7 cellular contexts compared by ENCODE assay signal in the genomic region with DNA sequence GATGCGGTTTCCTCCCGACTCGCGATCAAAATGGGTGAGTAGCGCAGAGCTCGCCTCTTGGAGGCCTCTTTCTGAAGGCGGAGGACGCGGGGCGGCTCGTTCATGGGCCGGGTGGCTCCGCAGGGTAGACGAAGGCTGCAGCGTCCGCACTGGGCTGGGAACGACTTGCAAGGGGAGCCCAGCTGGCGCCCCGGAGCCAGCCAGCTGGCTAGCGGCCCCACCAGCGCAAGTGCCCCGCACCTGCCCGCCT. TPM values are rescaled to one million over a fixed set of nuclear protein-coding genes. Genes with fewer than 3 reads are reported as not detected.
DNase-seq lines count a peak whose midpoint lies in the region; ATAC-seq and TF ChIP-seq lines count a peak whose summit lies in the region.

No MANE protein-coding gene starts in this region.

- H3K36me3 ChIP-seq in muscle layer of colon (ENCODE audit: insufficient read depth, low read length) = peaks cover 6% of the 10 kb centered on the region

- no peaks in the 10 kb centered on the region for H3K27me3 Mint-ChIP-seq in MCF 10A (ENCODE audit: insufficient read depth, unreplicated experiment)

- H3K4me1 Mint-ChIP-seq in MCF 10A (ENCODE audit: insufficient read depth, unreplicated experiment) = peaks cover 30% of the 10 kb centered on the region

- no peaks in the 10 kb centered on the region for H3K9me3 ChIP-seq in muscle layer of colon (ENCODE audit: low read length)

- intact Hi-C loops in MCF 10A (cut with micrococcal nuclease) = loop anchor here (2.0 to 5.0 kb wide), 2 partner anchors 47 to 297 kb away; partner anchors contain the start of gene MTERF4

- no peaks in the 10 kb centered on the region for H3K27me3 ChIP-seq in muscle layer of colon (ENCODE audit: control insufficient read depth in 1 of 2, insufficient read depth in 2 of 2, low read length in 2 of 2)

- peak overlapping the region; percentile 94 to 96 for H3K4me3 ChIP-seq in muscle layer of colon (ENCODE audit: low read depth in 1 of 2, low read length in 2 of 2)

- TF ChIP-seq CTCF in MCF 10A (IDR thresholded peaks at IDR 0.05; ENCODE audit: unreplicated experiment) = no peak
- no peak for TF ChIP-seq CTCF in GM13977 (IDR thresholded peaks at IDR 0.05; ENCODE audit: extremely low read depth, insufficient read depth, missing control alignments)

- ATAC-seq in GM19463 (IDR thresholded peaks at IDR 0.05; ENCODE audit: unreplicated experiment) = peak; percentile 4
- peak; percentile 18 for ATAC-seq in HG03378 (IDR thresholded peaks at IDR 0.05; ENCODE audit: unreplicated experiment)

- H3K36me3 Mint-ChIP-seq in MCF 10A (ENCODE audit: insufficient read depth, unreplicated experiment) = peaks cover 16% of the 10 kb centered on the region

- DNase-seq in MCF 10A (ENCODE audit: unreplicated experiment) (no peak), GM03348 (ENCODE audit: low spot score) (no peak), NCI-H2227 treated with DMSO at 0.1 percent for 48 hours (lab: John Stamatoyannopoulos, UW) (no peak), GM13977 (ENCODE audit: low spot score) (no peak)

- in situ Hi-C loops in GM13977 (cut with MboI; ENCODE audit: low pct_unique_long_range_greater_than_20kb, low sequenced_read_pairs, unreplicated experiment) = no loop called here

- H3K4me3 Mint-ChIP-seq in MCF 10A (ENCODE audit: unreplicated experiment) = peak overlapping the region; percentile 95

- H3K4me1 ChIP-seq in muscle layer of colon (ENCODE audit: insufficient read depth, low read length) = peaks cover 25% of the 10 kb centered on the region

- POLR2A ChIA-PET in MCF 10A (lab: Yijun Ruan, JAX) = interaction anchor here (0.6 to 3.0 kb wide), 19 partner anchors 9 to 1136 kb away, joined by 3 to 38 read pairs (median 3); partner anchors contain the start of genes DTYMK, FARP2 and MTERF4

- no peak overlapping the region for H3K9ac ChIP-seq in muscle layer of colon (ENCODE audit: low read length)

- BruUV-seq in MCF 10A (replicated peaks; lab: Mats Ljungman, UMichigan) = no TSS peak

- peak overlapping the region; percentile 6 for H3K27ac ChIP-seq in muscle layer of colon (ENCODE audit: low read depth, low read length)

- peak overlapping the region; percentile 79 for H3K27ac Mint-ChIP-seq in MCF 10A (ENCODE audit: low read depth, unreplicated experiment)

- H3K9me3 Mint-ChIP-seq in MCF 10A (ENCODE audit: unreplicated experiment) = no peaks in the 10 kb centered on the region

- CTCF ChIA-PET in MCF 10A (lab: Yijun Ruan, JAX) = interaction anchor here (0.6 to 1.1 kb wide), 4 partner anchors 166 to 591 kb away, joined by 3 to 8 read pairs (median 4); partner anchors contain the start of genes HDLBP and SEPTIN2

RNA-seq across cellular contexts. Expression of gene PASK, which starts 0.3 kb away (rescaled TPM):
- total RNA-seq in MCF 10A (2022) = 9.0 and 19.4 TPM in 2 replicates

RNA-seq across cellular contexts. Expression of gene PPP1R7, which starts 0.7 kb away (rescaled TPM):
- 38.9 and 43.9 TPM in 2 replicates for total RNA-seq in MCF 10A (2022)

RNA-seq across cellular contexts. Expression of gene ANO7, which starts 38.9 kb away (rescaled TPM):
- total RNA-seq in MCF 10A (2022) = 0.14 and 0.15 TPM in 2 replicates

RNA-seq across cellular contexts. Expression of gene MTERF4, which starts 47.5 kb away (rescaled TPM):
- 29.9 and 34.3 TPM in 2 replicates for total RNA-seq in MCF 10A (2022)
